30 cellular contexts compared by ENCODE assay signal in the genomic region with DNA sequence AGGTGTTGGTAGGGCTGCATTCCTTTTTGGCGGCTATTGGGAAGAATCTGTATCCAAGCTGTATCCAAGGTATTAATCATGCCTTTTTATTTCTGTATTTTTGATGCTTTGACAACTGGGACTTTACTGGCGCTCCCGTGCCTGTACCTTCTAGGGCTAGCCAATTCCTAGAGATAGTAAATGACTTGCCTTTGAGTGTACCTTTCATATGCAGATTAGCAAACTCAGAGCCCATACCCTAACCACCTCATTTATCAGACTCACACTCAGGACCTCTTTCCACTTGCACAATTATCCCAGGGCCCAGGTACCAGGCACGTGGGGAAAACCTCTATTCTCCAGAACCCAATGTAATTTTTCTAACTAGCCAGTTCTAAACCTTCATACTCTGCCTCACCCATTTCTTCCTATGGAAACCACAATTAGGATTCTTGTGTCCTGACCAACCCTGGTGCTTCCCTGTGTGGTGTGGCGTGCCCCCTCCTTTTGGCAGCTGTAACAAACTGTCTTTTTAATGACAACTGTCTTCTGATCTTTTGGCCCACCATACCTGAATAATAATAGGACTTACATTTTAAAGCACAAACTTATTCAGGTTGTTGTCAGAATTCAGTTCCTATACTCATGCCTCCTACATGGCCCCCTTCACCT.
"Had no signal": no experiment of that assay in that cellular context is flagged by ENCODE, and none has a peak within 500 bp of the region (broad histone marks: within the 10 kb centered on the region; RNA-seq: fewer than 3 reads in every experiment).

No MANE protein-coding gene starts in this region.

- H2AFZ ChIP-seq: parathyroid adenoma had no signal

- H3K36me3 ChIP-seq: esophagus muscularis mucosa, heart right ventricle, lower lobe of right lung, neutrophil, prostate gland, right atrium auricular region, tibial nerve, upper lobe of left lung had no signal

- DNase-seq: dermis blood vessel endothelial cell; effector memory CD4-positive, alpha-beta T cell; foreskin melanocyte; glutamatergic neuron; heart right ventricle; hippocampal formation; immature natural killer cell; islet precursor cell; left ventricle myocardium superior; lower lobe of right lung; mucosa of descending colon; naive B cell; stimulated activated CD4-positive, alpha-beta T cell treated with anti-CD3 and anti-CD28 coated beads, Interleukin-4, amount 100 ng/mL, for 4 hours; stimulated activated naive CD8-positive, alpha-beta T cell treated with anti-CD3 and anti-CD28 coated beads, Interleukin-15, Interleukin-2, amounts not matched to agents 100 U/mL and 50 U/mL, for 24 hours; substantia nigra; testis; upper lobe of left lung had no signal

- ATAC-seq: heart right ventricle; left ventricle myocardium superior; lower lobe of right lung; mucosa of descending colon; natural killer cell treated with Interleukin-12 subunit alpha and Interleukin-12 subunit beta and Interleukin-15 and Interleukin-18, amount 100 ng/mL, for 72 hours; sciatic nerve; stimulated activated memory B cell treated with anti-CD40 and anti-IgM and Interleukin-4, amounts not matched to agents 10 μg/mL and 1 μg/mL and 100 μg/mL, for 72 hours; stimulated activated naive CD8-positive, alpha-beta T cell treated with anti-CD3 and anti-CD28 coated beads, Interleukin-15, Interleukin-2, amounts not matched to agents 100 U/mL and 50 U/mL, for 24 hours had no signal

- H3K79me2 ChIP-seq: parathyroid adenoma had no signal

- H3K27me3 ChIP-seq: esophagus muscularis mucosa, neutrophil, right atrium auricular region, testis, tibial nerve, upper lobe of left lung had no signal

- H3K27ac ChIP-seq: coronary artery, esophagus muscularis mucosa, heart right ventricle, lower lobe of right lung, neutrophil, parathyroid adenoma, prostate gland, right atrium auricular region, testis, upper lobe of left lung had no signal

- H3K4me3 Mint-ChIP-seq: immature natural killer cell; memory B cell; mesothelial cell of epicardium; naive B cell; natural killer cell treated with Interleukin-12 subunit alpha and Interleukin-12 subunit beta and Interleukin-15 and Interleukin-18, amount 100 ng/mL, for 72 hours; neural crest cell; stimulated activated memory B cell treated with anti-CD40 and anti-IgM and Interleukin-4, amounts not matched to agents 10 μg/mL and 1 μg/mL and 100 μg/mL, for 72 hours had no signal

- H3K4me1 Mint-ChIP-seq: immature natural killer cell; memory B cell; naive B cell; neural crest cell; stimulated activated memory B cell treated with anti-CD40 and anti-IgM and Interleukin-4, amounts not matched to agents 10 μg/mL and 1 μg/mL and 100 μg/mL, for 72 hours had no signal

- H3K9ac ChIP-seq: parathyroid adenoma had no signal

- H3K27ac Mint-ChIP-seq: memory B cell; mesothelial cell of epicardium; naive B cell; natural killer cell treated with Interleukin-12 subunit alpha and Interleukin-12 subunit beta and Interleukin-15 and Interleukin-18, amount 100 ng/mL, for 72 hours; stimulated activated memory B cell treated with anti-CD40 and anti-IgM and Interleukin-4, amounts not matched to agents 10 μg/mL and 1 μg/mL and 100 μg/mL, for 72 hours had no signal

- H3K4me1 ChIP-seq: heart right ventricle, lower lobe of right lung, parathyroid adenoma, prostate gland, right atrium auricular region, testis had no signal

- H3K9me3 ChIP-seq: esophagus muscularis mucosa, lower lobe of right lung, mucosa of descending colon, neutrophil, prostate gland, right atrium auricular region, testis, tibial nerve, upper lobe of left lung had no signal

- H3K36me3 Mint-ChIP-seq: immature natural killer cell; memory B cell; mesothelial cell of epicardium; naive B cell; natural killer cell treated with Interleukin-12 subunit alpha and Interleukin-12 subunit beta and Interleukin-15 and Interleukin-18, amount 100 ng/mL, for 72 hours; stimulated activated memory B cell treated with anti-CD40 and anti-IgM and Interleukin-4, amounts not matched to agents 10 μg/mL and 1 μg/mL and 100 μg/mL, for 72 hours had no signal

- H3K4me3 ChIP-seq: coronary artery, esophagus muscularis mucosa, heart right ventricle, lower lobe of right lung, mucosa of descending colon, prostate gland, right atrium auricular region, testis, tibial nerve, upper lobe of left lung had no signal
